ENCODE assay signal across 8 cellular contexts in genomic region chr3:43855674-43856299, GRCh38.
A peak's percentile ranks its signal among the peaks of the same experiment; 100 is the strongest.
DNase-seq lines count a peak whose midpoint lies in the region; ATAC-seq, FAIRE-seq and TF ChIP-seq lines count a peak whose summit lies in the region.

No MANE protein-coding gene starts in this region.

- no peak overlapping the region for H3K4me3 Mint-ChIP-seq in WTC11
- no peak overlapping the region for H3K4me3 Mint-ChIP-seq in endothelial cell (ENCODE audit: unreplicated experiment)

- ATAC-seq in GM18868 (IDR thresholded peaks at IDR 0.05; ENCODE audit: unreplicated experiment) (peak; percentile 89), WTC11 (peak; percentile 90)

- TF ChIP-seq CTCF in WTC11 (IDR thresholded peaks at IDR 0.05) (no peak; the same call in 1 of the 2 replicates), endothelial cell (IDR thresholded peaks at IDR 0.05; ENCODE audit: unreplicated experiment) (peak; percentile 41)

- CTCF ChIA-PET in WTC11 (lab: Charles Lee) = interaction anchor here (0.6 to 3.4 kb wide), 75 partner anchors 10 to 463 kb away, joined by 3 to 27 read pairs (median 4); no protein-coding TSS in a partner anchor

- H3K27ac Mint-ChIP-seq in WTC11 = no peak overlapping the region
- H3K27ac Mint-ChIP-seq in endothelial cell (ENCODE audit: unreplicated experiment) = no peak overlapping the region

- peaks cover 40% of the 10 kb centered on the region for H3K4me1 Mint-ChIP-seq in WTC11
- peaks cover 6% of the 10 kb centered on the region for H3K4me1 Mint-ChIP-seq in endothelial cell (ENCODE audit: unreplicated experiment)

- H3K36me3 Mint-ChIP-seq in WTC11 = no peaks in the 10 kb centered on the region
- H3K36me3 Mint-ChIP-seq in endothelial cell (ENCODE audit: low read depth, unreplicated experiment) = no peaks in the 10 kb centered on the region

- no peak for FAIRE-seq in urothelium cell line (lab: Jason Lieb, UNC)

- H3K27me3 Mint-ChIP-seq in WTC11 (ENCODE audit: low read depth) = 0 out of 2 replicates have a peak, but pooled peaks cover 6% of the 10 kb centered on the region
- peaks cover 2% of the 10 kb centered on the region for H3K27me3 Mint-ChIP-seq in endothelial cell (ENCODE audit: unreplicated experiment)

- H3K9me3 Mint-ChIP-seq in WTC11 = no peaks in the 10 kb centered on the region
- no peaks in the 10 kb centered on the region for H3K9me3 Mint-ChIP-seq in endothelial cell (ENCODE audit: unreplicated experiment)

- POLR2A ChIA-PET in WTC11 (lab: Charles Lee) = interaction anchor here (1.0 to 1.2 kb wide), 2 partner anchors 22 to 141 kb away, joined by 3 read pairs; no protein-coding TSS in a partner anchor

- DNase-seq in Ammon's horn (ENCODE audit: low spot score) = peak; percentile 71
- DNase-seq in NCI-H146 (lab: John Stamatoyannopoulos, UW) = peak; percentile 23
- peak; percentile 82 for DNase-seq in WTC11 (ENCODE audit: low spot score)
- DNase-seq in endothelial cell (ENCODE audit: low spot score) = peak; percentile 63
- DNase-seq in myocyte (ENCODE audit: low read depth) = peak; percentile 85
- peak; percentile 44 for DNase-seq in urothelium cell line (ENCODE audit: low spot score)
- no peak for DNase-seq in OCI-M2 (lab: John Stamatoyannopoulos, UW; ENCODE audit: unreplicated experiment)

TF ChIP-seq in WTC11, 78 proteins besides CTCF, POLR2A, EP300 and RAD21:
- TF ChIP-seq PRDM15 (CRISPR knock-in tag; IDR thresholded peaks at IDR 0.05) (no peak), ZNF138 (CRISPR knock-in tag; conservative IDR thresholded peaks at IDR 0.05) (no peak), ZNF512 (CRISPR knock-in tag; IDR thresholded peaks at IDR 0.05; ENCODE audit: borderline replicate concordance) (no peak), TEAD4 (CRISPR knock-in tag; IDR thresholded peaks at IDR 0.05) (no peak), IRF2 (CRISPR knock-in tag; IDR thresholded peaks at IDR 0.05; ENCODE audit: borderline replicate concordance, low read depth) (no peak), ZBTB21 (CRISPR knock-in tag; IDR thresholded peaks at IDR 0.05; ENCODE audit: borderline replicate concordance) (no peak), ZNF281 (CRISPR knock-in tag; IDR thresholded peaks at IDR 0.05) (no peak), NR1H2 (CRISPR knock-in tag; IDR thresholded peaks at IDR 0.05) (no peak), RORB (CRISPR knock-in tag; IDR thresholded peaks at IDR 0.05) (no peak), ZNF396 (CRISPR knock-in tag; IDR thresholded peaks at IDR 0.05; ENCODE audit: borderline replicate concordance) (no peak), RELA (CRISPR knock-in tag; IDR thresholded peaks at IDR 0.05; ENCODE audit: borderline replicate concordance) (no peak), TCF7 (CRISPR knock-in tag; IDR thresholded peaks at IDR 0.05; ENCODE audit: low read depth) (no peak), SMAD4 (CRISPR knock-in tag; IDR thresholded peaks at IDR 0.05) (no peak)
